25 cellular contexts compared by ENCODE assay signal in the genomic region with DNA sequence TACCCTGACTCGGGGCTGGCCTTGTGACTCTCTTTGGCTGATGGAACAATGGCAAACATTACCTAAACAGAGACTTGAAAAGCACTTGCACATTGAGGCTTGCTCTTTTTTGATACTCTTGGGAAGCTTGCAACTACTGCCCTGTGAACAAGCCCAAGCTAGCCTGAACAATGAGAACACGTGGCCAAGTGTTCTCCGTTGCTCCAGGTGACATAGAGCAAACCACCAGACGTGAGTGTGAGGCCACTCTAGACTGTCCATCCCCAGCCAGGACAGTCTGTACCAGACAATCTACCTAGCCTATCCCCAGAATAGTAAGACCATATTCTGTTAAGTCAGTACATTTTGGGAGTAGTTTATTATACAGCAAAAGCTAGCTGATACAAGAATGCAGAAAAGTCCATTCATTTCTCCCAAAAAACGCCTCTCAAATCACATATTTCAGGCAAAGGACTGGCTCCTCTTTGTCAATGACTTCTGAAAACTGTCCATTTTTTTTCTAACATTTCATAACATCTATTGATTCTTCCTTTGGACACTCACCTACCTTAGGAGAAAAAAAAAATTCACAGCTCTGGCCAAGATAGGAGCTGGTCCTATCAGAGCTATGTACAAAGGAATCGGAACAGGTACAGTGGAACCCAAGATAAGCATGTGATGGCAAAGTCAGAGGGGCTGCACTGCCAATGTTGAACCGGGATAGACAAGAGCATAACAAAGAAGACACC.
"Had no signal": no experiment of that assay in that cellular context is flagged by ENCODE, and none has a peak within 500 bp of the region (broad histone marks: within the 10 kb centered on the region; RNA-seq: fewer than 3 reads in every experiment).

No MANE protein-coding gene starts in this region.

- H3K27me3 ChIP-seq: dorsolateral prefrontal cortex, gastrocnemius medialis, left lung, sigmoid colon, upper lobe of right lung had no signal

- DNase-seq: activated B cell treated with CpG ODN at 0.5 μM for 24 hours; activated CD4-positive, alpha-beta memory T cell treated with anti-CD3 and anti-CD28 coated beads for 36 hours; activated CD4-positive, alpha-beta T cell treated with anti-CD3 and anti-CD28 coated beads for 4 hours; activated naive CD4-positive, alpha-beta T cell; activated naive CD8-positive, alpha-beta T cell treated with anti-CD3 and anti-CD28 coated beads for 36 hours; amygdala; caudate nucleus; dorsolateral prefrontal cortex; erythroblast; gastrocnemius medialis; head of caudate nucleus; kidney; left lung; naive thymus-derived CD4-positive, alpha-beta T cell; sigmoid colon; stimulated activated CD4-positive, alpha-beta T cell treated with anti-CD3 and anti-CD28 coated beads, Interleukin-4, amount 100 ng/mL, for 4 hours; stimulated activated naive B cell treated with anti-CD40 and anti-IgM and Interleukin-4, amounts not matched to agents 10 μg/mL and 1 μg/mL and 100 μg/mL, for 72 hours; T-helper 2 cell; upper lobe of right lung had no signal

- H3K9me3 ChIP-seq: gastrocnemius medialis, left lung, neutrophil, sigmoid colon, thoracic aorta, upper lobe of right lung had no signal

- H3K27ac ChIP-seq: dorsolateral prefrontal cortex, gastrocnemius medialis, left lung, neutrophil, parathyroid adenoma, sigmoid colon, thoracic aorta, upper lobe of right lung had no signal

- H3K27ac Mint-ChIP-seq: activated B cell treated with CpG ODN at 0.5 μM for 24 hours; activated CD4-positive, alpha-beta memory T cell treated with anti-CD3 and anti-CD28 coated beads for 36 hours; activated naive CD8-positive, alpha-beta T cell treated with anti-CD3 and anti-CD28 coated beads for 36 hours; activated T-helper 17 cell treated with anti-CD3 and anti-CD28 coated beads, Interleukin-2, amount 50 U/mL, for 72 hours; memory B cell; naive thymus-derived CD4-positive, alpha-beta T cell; stimulated activated naive B cell treated with anti-CD40 and anti-IgM and Interleukin-4, amounts not matched to agents 10 μg/mL and 1 μg/mL and 100 μg/mL, for 72 hours had no signal

- H3K79me2 ChIP-seq: parathyroid adenoma had no signal

- H3K4me1 Mint-ChIP-seq: activated B cell treated with CpG ODN at 0.5 μM for 24 hours; activated naive CD8-positive, alpha-beta T cell treated with anti-CD3 and anti-CD28 coated beads for 36 hours; activated T-helper 17 cell treated with anti-CD3 and anti-CD28 coated beads, Interleukin-2, amount 50 U/mL, for 72 hours; memory B cell; naive thymus-derived CD4-positive, alpha-beta T cell; stimulated activated naive B cell treated with anti-CD40 and anti-IgM and Interleukin-4, amounts not matched to agents 10 μg/mL and 1 μg/mL and 100 μg/mL, for 72 hours had no signal

- ATAC-seq: activated T-helper 17 cell treated with anti-CD3 and anti-CD28 coated beads, Interleukin-2, amount 50 U/mL, for 72 hours; gastrocnemius medialis; left lung; naive thymus-derived CD4-positive, alpha-beta T cell; stimulated activated naive B cell treated with anti-CD40 and anti-IgM and Interleukin-4, amounts not matched to agents 10 μg/mL and 1 μg/mL and 100 μg/mL, for 72 hours; upper lobe of right lung had no signal

- H3K4me3 ChIP-seq: dorsolateral prefrontal cortex, gastrocnemius medialis, left lung, sigmoid colon, thoracic aorta, upper lobe of right lung had no signal

- H3K4me3 Mint-ChIP-seq: activated B cell treated with CpG ODN at 0.5 μM for 24 hours; activated CD4-positive, alpha-beta memory T cell treated with anti-CD3 and anti-CD28 coated beads for 36 hours; activated naive CD8-positive, alpha-beta T cell treated with anti-CD3 and anti-CD28 coated beads for 36 hours; activated T-helper 17 cell treated with anti-CD3 and anti-CD28 coated beads, Interleukin-2, amount 50 U/mL, for 72 hours; memory B cell; naive thymus-derived CD4-positive, alpha-beta T cell; stimulated activated naive B cell treated with anti-CD40 and anti-IgM and Interleukin-4, amounts not matched to agents 10 μg/mL and 1 μg/mL and 100 μg/mL, for 72 hours had no signal

- H3K36me3 Mint-ChIP-seq: activated CD4-positive, alpha-beta memory T cell treated with anti-CD3 and anti-CD28 coated beads for 36 hours; activated naive CD8-positive, alpha-beta T cell treated with anti-CD3 and anti-CD28 coated beads for 36 hours; memory B cell; naive thymus-derived CD4-positive, alpha-beta T cell; stimulated activated naive B cell treated with anti-CD40 and anti-IgM and Interleukin-4, amounts not matched to agents 10 μg/mL and 1 μg/mL and 100 μg/mL, for 72 hours had no signal

- FAIRE-seq: kidney, TTC549 had no signal

- H2AFZ ChIP-seq: parathyroid adenoma had no signal

- H3K36me3 ChIP-seq: gastrocnemius medialis, left lung, neutrophil, sigmoid colon, thoracic aorta, upper lobe of right lung had no signal

- H3K4me1 ChIP-seq: gastrocnemius medialis, parathyroid adenoma, upper lobe of right lung had no signal

- H3K9me3 Mint-ChIP-seq: activated B cell treated with CpG ODN at 0.5 μM for 24 hours; activated CD4-positive, alpha-beta memory T cell treated with anti-CD3 and anti-CD28 coated beads for 36 hours; activated naive CD8-positive, alpha-beta T cell treated with anti-CD3 and anti-CD28 coated beads for 36 hours; activated T-helper 17 cell treated with anti-CD3 and anti-CD28 coated beads, Interleukin-2, amount 50 U/mL, for 72 hours; memory B cell; naive thymus-derived CD4-positive, alpha-beta T cell; stimulated activated naive B cell treated with anti-CD40 and anti-IgM and Interleukin-4, amounts not matched to agents 10 μg/mL and 1 μg/mL and 100 μg/mL, for 72 hours had no signal

- H3K9ac ChIP-seq: parathyroid adenoma had no signal
